ENCODE assay signal across 2 cellular contexts in genomic region chr9:83940590-83941303, GRCh38.
TF ChIP-seq lines count a peak whose summit lies in the region.

No MANE protein-coding gene starts in this region.

TF ChIP-seq in liver, 16 proteins besides CTCF, POLR2A, EP300 and RAD21:
- TF ChIP-seq SP1 (IDR thresholded peaks at IDR 0.05) (no peak), HNF4A (conservative IDR thresholded peaks at IDR 0.05) (peak; percentile 79 to 81), RXRA (IDR thresholded peaks at IDR 0.05) (peak; percentile 57 to 69)

TF ChIP-seq in HepG2, 621 proteins besides CTCF, POLR2A, EP300 and RAD21:
- TF ChIP-seq HMG20B (CRISPR knock-in tag; conservative IDR thresholded peaks at IDR 0.05) (no peak), ZNF569 (CRISPR knock-in tag; IDR thresholded peaks at IDR 0.05; ENCODE audit: borderline replicate concordance) (no peak), ZNF557 (CRISPR knock-in tag; IDR thresholded peaks at IDR 0.05) (no peak), ZNF253 (CRISPR knock-in tag; IDR thresholded peaks at IDR 0.05; ENCODE audit: borderline replicate concordance) (no peak), AGO2 (optimal IDR thresholded peaks at IDR 0.05; ENCODE audit: low read depth, low read length) (no peak), ZBTB7A (CRISPR knock-in tag; IDR thresholded peaks at IDR 0.05) (no peak), GATA4 (IDR thresholded peaks at IDR 0.05; ENCODE audit: borderline replicate concordance, low read depth) (no peak), ZNF644 (CRISPR knock-in tag; IDR thresholded peaks at IDR 0.05; ENCODE audit: low read depth) (no peak), ZNF609 (CRISPR knock-in tag; IDR thresholded peaks at IDR 0.05; ENCODE audit: borderline replicate concordance) (no peak), ZNF274 (CRISPR knock-in tag; IDR thresholded peaks at IDR 0.05) (no peak), PHF21A (CRISPR knock-in tag; IDR thresholded peaks at IDR 0.05) (no peak)
